In genomic region chr2:39227628-39228412, GRCh38 we compare ENCODE assay signal across 8 cellular contexts. TPM values are rescaled to one million over a fixed set of nuclear protein-coding genes. Genes with fewer than 3 reads are reported as not detected.
DNase-seq lines count a peak whose midpoint lies in the region; ATAC-seq and TF ChIP-seq lines count a peak whose summit lies in the region.

No MANE protein-coding gene starts in this region.

- peaks cover 4 to 8% of the 10 kb centered on the region in 2 donors for H3K4me1 ChIP-seq in adrenal gland (replicated peaks in 1 of 2)

- no peaks in the 10 kb centered on the region for H3K27me3 ChIP-seq in adrenal gland

- no peaks in the 10 kb centered on the region for H3K9me3 ChIP-seq in T-helper 17 cell (ENCODE audit: control insufficient read depth, low read length, poor library complexity, severe bottlenecking)
- H3K9me3 ChIP-seq in adrenal gland (replicated peaks in 1 of 3), result no peaks in the 10 kb centered on the region

- peak overlapping the region; percentile 71 for H3K4me3 Mint-ChIP-seq in T-helper 17 cell

- TF ChIP-seq CTCF in GM10248 (IDR thresholded peaks at IDR 0.05; ENCODE audit: control extremely low read depth, extremely low read depth, low read depth, missing control alignments), result peak; percentile 70
- peak; percentile 78 to 93 (median 86) for TF ChIP-seq CTCF in adrenal gland (IDR thresholded peaks at IDR 0.05)

- H3K27ac Mint-ChIP-seq in T-helper 17 cell, result peak overlapping the region; percentile 74

- no peaks in the 10 kb centered on the region for H3K36me3 ChIP-seq in adrenal gland (replicated peaks in 1 of 2)

- 17 to 24% (median 19%) methylated on average over 9 of the region's 9 CpGs for WGBS in adrenal gland, 4 donors

- intact Hi-C loops in adrenal gland (cut with DNase I), result loop anchor here (5.0 to 10.0 kb wide), 3 partner anchors 103 to 273 kb away; partner anchors contain the start of gene SOS1 (in 1 of the 2)
- intact Hi-C loops in left cardiac atrium (cut with DNase I), result loop anchor here (2.0 to 10.0 kb wide), 4 partner anchors 109 to 281 kb away; no protein-coding TSS in a partner anchor

- DNase-seq in GM10248 (ENCODE audit: extremely low spot score), result peak; percentile 70
- DNase-seq in NCI-H1092 treated with DMSO at 0.1 percent for 48 hours (lab: John Stamatoyannopoulos, UW), result peak; percentile 39
- peak; percentile 72 to 80 (median 72) for DNase-seq in T-helper 17 cell
- peak; percentile 67 to 89 (median 80) for DNase-seq in adrenal gland
- DNase-seq in left cardiac atrium, result peak; percentile 83
- peak; percentile 80 for DNase-seq in putamen (ENCODE audit: low spot score)
- DNase-seq in GOT3 (lab: John Stamatoyannopoulos, UW), result no peak

- POLR2A ChIA-PET in GM10248 (lab: Yijun Ruan, JAX), result no interaction called here

- CTCF ChIA-PET in GM10248 (lab: Yijun Ruan, JAX), result interaction anchor here (0.6 to 10.0 kb wide), 42 partner anchors 9 to 692 kb away, joined by 3 to 289 read pairs (median 4); partner anchors contain the start of gene SOS1

- H3K4me3 ChIP-seq in adrenal gland, result peak overlapping the region in 1 of 4 donors; percentile 35

- H3K36me3 Mint-ChIP-seq in T-helper 17 cell (ENCODE audit: low read depth), result no peaks in the 10 kb centered on the region

- H3K27ac ChIP-seq in adrenal gland, result no peak overlapping the region

- peak; percentile 78 for ATAC-seq in HG02588 (IDR thresholded peaks at IDR 0.05; ENCODE audit: unreplicated experiment)
- ATAC-seq in T-helper 17 cell, result peak; percentile 90
- ATAC-seq in left cardiac atrium, result peak; percentile 91 to 93

- no peak for TF ChIP-seq POLR2A in adrenal gland (IDR thresholded peaks at IDR 0.05)

- peaks cover 27% of the 10 kb centered on the region for H3K4me1 Mint-ChIP-seq in T-helper 17 cell

- H3K27me3 Mint-ChIP-seq in T-helper 17 cell, result no peaks in the 10 kb centered on the region

RNA-seq across cellular contexts. Expression of gene CDKL4, which starts 15.9 kb away (rescaled TPM):
- total RNA-seq in T-helper 17 cell (under 1 TPM in 1 of 2 donors, not detected in 1; 0.60 TPM), adrenal gland (1 to 10 TPM; 1.3 to 3.6 (median 1.7) TPM), left cardiac atrium (under 1 TPM; 0.84 to 0.88 TPM)
- under 1 TPM; 0.16 to 0.72 (median 0.57) TPM for polyA plus RNA-seq in adrenal gland
